In genomic region chr10:12252882-12253546, GRCh38 we compare ENCODE assay signal across 8 cellular contexts. TPM values are rescaled to one million over a fixed set of nuclear protein-coding genes. Genes with fewer than 3 reads are reported as not detected.
DNase-seq lines count a peak whose midpoint lies in the region; ATAC-seq, FAIRE-seq and TF ChIP-seq lines count a peak whose summit lies in the region.

No MANE protein-coding gene starts in this region.

- dilution Hi-C loops in keratinocyte (cut with MboI; ENCODE audit: extremely low pct_ligation_motif_present, low sequenced_read_pairs), result no loop called here

- DNase-seq in ELF-1 (ENCODE audit: low read depth, low spot score) (peak; percentile 73), GM23338 (ENCODE audit: low spot score) (peak; percentile 80), SK-MEL-5 (ENCODE audit: low read depth, low spot score) (peak; percentile 25), keratinocyte (ENCODE audit: low read depth, low spot score) (no peak), NOMO-1 treated with dmso at 0.1 percent for 144 hours (lab: John Stamatoyannopoulos, UW; ENCODE audit: unreplicated experiment) (no peak)
- DNase-seq in activated T-helper 2 cell treated with anti-CD3 and anti-CD28 coated beads, Interferon-gamma antibody, Interleukin-2, Interleukin-4, amounts not matched to agents 10 μg/mL and 5 μg/mL and 100 μg/mL, durations not matched to agents 14 hours and 24 hours and 36 hours (ENCODE audit: low spot score), result no peak

- H3K4me1 ChIP-seq in GM23338 (ENCODE audit: insufficient read depth) (no peaks in the 10 kb centered on the region), keratinocyte (ENCODE audit: control insufficient read depth, extremely low read depth, insufficient read depth, low read length) (no peaks in the 10 kb centered on the region)

- no peaks in the 10 kb centered on the region for H3K9me1 ChIP-seq in keratinocyte (ENCODE audit: control insufficient read depth, extremely low read depth, insufficient read depth, low read length)

- no peak for FAIRE-seq in keratinocyte (lab: Jason Lieb, UNC)

- H3K27ac Mint-ChIP-seq in GM23338, result no peak overlapping the region
- H3K27ac Mint-ChIP-seq in activated T-helper 2 cell treated with anti-CD3 and anti-CD28 coated beads, Interferon-gamma antibody, Interleukin-2, Interleukin-4, amounts not matched to agents 10 μg/mL and 5 μg/mL and 100 μg/mL, durations not matched to agents 14 hours and 24 hours and 36 hours, result no peak overlapping the region

- H3K27me3 Mint-ChIP-seq in GM23338 (ENCODE audit: insufficient read depth, low read depth, poor library complexity), result peaks cover 9% of the 10 kb centered on the region
- H3K27me3 Mint-ChIP-seq in activated T-helper 2 cell treated with anti-CD3 and anti-CD28 coated beads, Interferon-gamma antibody, Interleukin-2, Interleukin-4, amounts not matched to agents 10 μg/mL and 5 μg/mL and 100 μg/mL, durations not matched to agents 14 hours and 24 hours and 36 hours (ENCODE audit: low read depth), result no peaks in the 10 kb centered on the region

- no peak overlapping the region for H3K4me2 ChIP-seq in GM23338
- no peak overlapping the region for H3K4me2 ChIP-seq in keratinocyte (ENCODE audit: control insufficient read depth, extremely low read depth, insufficient read depth, low read depth, low read length)

- H3K9me2 ChIP-seq in GM23338 (ENCODE audit: insufficient read depth), result no peaks in the 10 kb centered on the region

- intact Hi-C loops in activated T-helper 2 cell treated with anti-CD3 and anti-CD28 coated beads, Interferon-gamma antibody, Interleukin-2, Interleukin-4, amounts not matched to agents 10 μg/mL and 5 μg/mL and 100 μg/mL, durations not matched to agents 14 hours and 24 hours and 36 hours (cut with micrococcal nuclease), result no loop called here

- no peak overlapping the region for H3K4me3 ChIP-seq in GM23338
- H3K4me3 ChIP-seq in keratinocyte (ENCODE audit: control insufficient read depth in 2 of 3, extremely low read depth in 1 of 3, insufficient read depth in 2 of 3, low read depth in 1 of 3, low read length in 3 of 3), result no peak overlapping the region

- peaks cover 4% of the 10 kb centered on the region; the same call in 1 of the 3 replicates for H3K4me1 Mint-ChIP-seq in GM23338
- H3K4me1 Mint-ChIP-seq in activated T-helper 2 cell treated with anti-CD3 and anti-CD28 coated beads, Interferon-gamma antibody, Interleukin-2, Interleukin-4, amounts not matched to agents 10 μg/mL and 5 μg/mL and 100 μg/mL, durations not matched to agents 14 hours and 24 hours and 36 hours (ENCODE audit: low read depth), result no peaks in the 10 kb centered on the region

- TF ChIP-seq CTCF in GM23338 (conservative IDR thresholded peaks at IDR 0.05; ENCODE audit: low read depth in 2 of 2) (peak; percentile 75 to 79), keratinocyte (optimal IDR thresholded peaks at IDR 0.05 in 1 of 3, IDR thresholded peaks at IDR 0.05 in 1 of 3, conservative IDR thresholded peaks at IDR 0.05 in 1 of 3; ENCODE audit: extremely low read depth in 1 of 3, insufficient read depth in 2 of 3, low read length in 3 of 3) (peak; percentile 22 to 47 (median 29))

- no peaks in the 10 kb centered on the region for H3K79me2 ChIP-seq in GM23338 (replicated peaks; ENCODE audit: insufficient read depth)
- no peaks in the 10 kb centered on the region for H3K79me2 ChIP-seq in keratinocyte (ENCODE audit: control insufficient read depth, insufficient read depth, low read length)

- peaks cover 3% of the 10 kb centered on the region; the same call in 1 of the 2 replicates for H3K36me3 ChIP-seq in GM23338 (ENCODE audit: insufficient read depth)
- H3K36me3 ChIP-seq in keratinocyte (ENCODE audit: control insufficient read depth in 2 of 2, extremely low read depth in 1 of 2, insufficient read depth in 2 of 2, low read length in 2 of 2), result peaks cover 0 to 2% of the 10 kb centered on the region in 2 experiments

- no peaks in the 10 kb centered on the region for H3K27me3 ChIP-seq in GM23338 (ENCODE audit: insufficient read depth)
- H3K27me3 ChIP-seq in keratinocyte (ENCODE audit: control insufficient read depth, extremely low read depth, insufficient read depth, low read length), result no peaks in the 10 kb centered on the region

- in situ Hi-C loops in SK-MEL-5 (cut with HindIII; ENCODE audit: low pct_unique_long_range_greater_than_20kb, low sequenced_read_pairs), result no loop called here

- H3K9ac ChIP-seq in keratinocyte (ENCODE audit: control insufficient read depth, extremely low read depth, insufficient read depth, low read length), result no peak overlapping the region

- peaks cover 35% of the 10 kb centered on the region for H3K36me3 Mint-ChIP-seq in GM23338 (ENCODE audit: low read depth)
- peaks cover 25% of the 10 kb centered on the region for H3K36me3 Mint-ChIP-seq in activated T-helper 2 cell treated with anti-CD3 and anti-CD28 coated beads, Interferon-gamma antibody, Interleukin-2, Interleukin-4, amounts not matched to agents 10 μg/mL and 5 μg/mL and 100 μg/mL, durations not matched to agents 14 hours and 24 hours and 36 hours (ENCODE audit: low read depth)

- H2AFZ ChIP-seq in GM23338, result no peak overlapping the region
- no peak overlapping the region for H2AFZ ChIP-seq in keratinocyte (ENCODE audit: control insufficient read depth, low read length)

- H3K27ac ChIP-seq in GM23338 (ENCODE audit: low read depth) (no peak overlapping the region), keratinocyte (ENCODE audit: control insufficient read depth, insufficient read depth, low read length) (no peak overlapping the region)

- peak; percentile 95 for ATAC-seq in GM23338
- no peak for ATAC-seq in HG03520 (IDR thresholded peaks at IDR 0.05; ENCODE audit: unreplicated experiment)
- ATAC-seq in HG03571 (IDR thresholded peaks at IDR 0.05; ENCODE audit: unreplicated experiment), result no peak

- H3K9me3 Mint-ChIP-seq in GM23338, result no peaks in the 10 kb centered on the region
- H3K9me3 Mint-ChIP-seq in activated T-helper 2 cell treated with anti-CD3 and anti-CD28 coated beads, Interferon-gamma antibody, Interleukin-2, Interleukin-4, amounts not matched to agents 10 μg/mL and 5 μg/mL and 100 μg/mL, durations not matched to agents 14 hours and 24 hours and 36 hours, result no peaks in the 10 kb centered on the region

- no peak overlapping the region for H3K4me3 Mint-ChIP-seq in GM23338
- H3K4me3 Mint-ChIP-seq in activated T-helper 2 cell treated with anti-CD3 and anti-CD28 coated beads, Interferon-gamma antibody, Interleukin-2, Interleukin-4, amounts not matched to agents 10 μg/mL and 5 μg/mL and 100 μg/mL, durations not matched to agents 14 hours and 24 hours and 36 hours (ENCODE audit: low read depth), result no peak overlapping the region

- no peaks in the 10 kb centered on the region for H4K20me1 ChIP-seq in GM23338 (replicated peaks; ENCODE audit: insufficient read depth)
- H4K20me1 ChIP-seq in keratinocyte (ENCODE audit: control insufficient read depth, extremely low read depth, insufficient read depth, low read length), result no peaks in the 10 kb centered on the region

- no peaks in the 10 kb centered on the region for H3K9me3 ChIP-seq in keratinocyte (ENCODE audit: control insufficient read depth, low read depth, low read length)

- H3F3A ChIP-seq in GM23338 (replicated peaks; ENCODE audit: low read depth), result no peaks in the 10 kb centered on the region

TF ChIP-seq in GM23338, 12 proteins besides CTCF, POLR2A, EP300 and RAD21 (continues in another document):
- TF ChIP-seq NANOG (IDR thresholded peaks at IDR 0.05; ENCODE audit: borderline replicate concordance) (no peak), POLR2AphosphoS5 (IDR thresholded peaks at IDR 0.05; ENCODE audit: low read depth) (no peak)

RNA-seq across cellular contexts. Expression of gene CDC123, which starts 57.0 kb away (rescaled TPM):
- 158 and 175 TPM in 2 replicates for total RNA-seq in GM23338 (2014; rRNA removed; shearing (Covaris generic))
- polyA plus RNA-seq in GM23338 (2016; fragmentation: Nextera tagmentation; extraction: Ambion mirVana) (164 and 179 TPM in 2 replicates), keratinocyte (122 to 205 TPM (median 146 TPM) in 3 replicates)
- 130 and 131 TPM in 2 replicates for total RNA-seq in SK-MEL-5 (2014; rRNA removed; shearing (Covaris generic))
- 58.6 and 62.2 TPM in 2 replicates for polyA plus RNA-seq in SK-MEL-5 (2015; cell fraction: cytosol; rRNA removed)
- polyA plus RNA-seq in SK-MEL-5 (2015; cell fraction: nucleus; rRNA removed), result 22.5 and 26.2 TPM in 2 replicates
- polyA plus RNA-seq in keratinocyte (2011; ENCODE audit: low read depth), result 60.8 TPM
- 73.7 and 115 TPM in 2 replicates for polyA plus RNA-seq in keratinocyte (2011; cell fraction: cytosol; rRNA removed)
- 75.2 and 99.4 TPM in 2 replicates for polyA plus RNA-seq in keratinocyte (2011; cell fraction: nucleus; rRNA removed)
- 78.3 and 155 TPM in 2 replicates for polyA plus RNA-seq in keratinocyte (2012; ENCODE audit: low replicate concordance)
- 187 to 228 TPM (median 189 TPM) in 3 replicates for polyA minus RNA-seq in keratinocyte
- 185 TPM for polyA minus RNA-seq in keratinocyte (2011; cell fraction: cytosol; rRNA and poly(A)+ RNA removed)
- 55.3 and 73.8 TPM in 2 replicates for polyA minus RNA-seq in keratinocyte (2011; cell fraction: nucleus; rRNA and poly(A)+ RNA removed)
- 153 and 156 TPM in 2 replicates for total RNA-seq in activated T-helper 2 cell treated with anti-CD3 and anti-CD28 coated beads, Interferon-gamma antibody, Interleukin-2, Interleukin-4, amounts not matched to agents 10 μg/mL and 5 μg/mL and 100 μg/mL, durations not matched to agents 14 hours and 24 hours and 36 hours

RNA-seq across cellular contexts. Expression of gene NUDT5, which starts 57.3 kb away (rescaled TPM):
- total RNA-seq in GM23338 (2014; rRNA removed; shearing (Covaris generic)), result 94.3 and 107 TPM in 2 replicates
- 254 and 255 TPM in 2 replicates for polyA plus RNA-seq in GM23338 (2016; fragmentation: Nextera tagmentation; extraction: Ambion mirVana)
- total RNA-seq in SK-MEL-5 (2014; rRNA removed; shearing (Covaris generic)), result 78.4 and 85.0 TPM in 2 replicates
- 50.5 and 55.2 TPM in 2 replicates for polyA plus RNA-seq in SK-MEL-5 (2015; cell fraction: cytosol; rRNA removed)
- polyA plus RNA-seq in SK-MEL-5 (2015; cell fraction: nucleus; rRNA removed), result 25.4 and 29.9 TPM in 2 replicates
- polyA plus RNA-seq in keratinocyte, result 98.9 to 125 TPM (median 100 TPM) in 3 replicates
- polyA plus RNA-seq in keratinocyte (2011; ENCODE audit: low read depth), result 67.5 TPM
- polyA plus RNA-seq in keratinocyte (2011; cell fraction: cytosol; rRNA removed), result 86.9 and 113 TPM in 2 replicates
- 83.7 and 101 TPM in 2 replicates for polyA plus RNA-seq in keratinocyte (2011; cell fraction: nucleus; rRNA removed)
- 65.6 and 95.9 TPM in 2 replicates for polyA plus RNA-seq in keratinocyte (2012; ENCODE audit: low replicate concordance)
- polyA minus RNA-seq in keratinocyte, result 31.8 to 76.7 TPM (median 61.6 TPM) in 3 replicates
- polyA minus RNA-seq in keratinocyte (2011; cell fraction: cytosol; rRNA and poly(A)+ RNA removed), result 33.0 TPM
- 20.2 and 24.0 TPM in 2 replicates for polyA minus RNA-seq in keratinocyte (2011; cell fraction: nucleus; rRNA and poly(A)+ RNA removed)
- 109 and 112 TPM in 2 replicates for total RNA-seq in activated T-helper 2 cell treated with anti-CD3 and anti-CD28 coated beads, Interferon-gamma antibody, Interleukin-2, Interleukin-4, amounts not matched to agents 10 μg/mL and 5 μg/mL and 100 μg/mL, durations not matched to agents 14 hours and 24 hours and 36 hours

Comparison
In these comparisons a context has a peak if more than half of its experiments do, and no peak if none do; other contexts are left out.
1. DNase-seq: peak in ELF-1 (single experiment), GM23338 (single experiment) and SK-MEL-5 (single experiment); none in keratinocyte (single experiment), activated T-helper 2 cell treated with anti-CD3 and anti-CD28 coated beads, Interferon-gamma antibody, Interleukin-2, Interleukin-4, amounts not matched to agents 10 μg/mL and 5 μg/mL and 100 μg/mL, durations not matched to agents 14 hours and 24 hours and 36 hours (single experiment) and NOMO-1 treated with dmso at 0.1 percent for 144 hours (single experiment).